1 cellular context compared by ENCODE assay signal in genomic region chr11:65003282-65003681, GRCh38.
TF ChIP-seq lines count a peak whose summit lies in the region.

No MANE protein-coding gene starts in this region.

TF ChIP-seq in HepG2, 621 proteins besides CTCF, POLR2A, EP300 and RAD21:
- TF ChIP-seq, protein P1, sequence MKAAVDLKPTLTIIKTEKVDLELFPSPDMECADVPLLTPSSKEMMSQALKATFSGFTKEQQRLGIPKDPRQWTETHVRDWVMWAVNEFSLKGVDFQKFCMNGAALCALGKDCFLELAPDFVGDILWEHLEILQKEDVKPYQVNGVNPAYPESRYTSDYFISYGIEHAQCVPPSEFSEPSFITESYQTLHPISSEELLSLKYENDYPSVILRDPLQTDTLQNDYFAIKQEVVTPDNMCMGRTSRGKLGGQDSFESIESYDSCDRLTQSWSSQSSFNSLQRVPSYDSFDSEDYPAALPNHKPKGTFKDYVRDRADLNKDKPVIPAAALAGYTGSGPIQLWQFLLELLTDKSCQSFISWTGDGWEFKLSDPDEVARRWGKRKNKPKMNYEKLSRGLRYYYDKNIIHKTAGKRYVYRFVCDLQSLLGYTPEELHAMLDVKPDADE (CRISPR knock-in tag; IDR thresholded peaks at IDR 0.05) = no peak
- TF ChIP-seq HOXD1 (CRISPR knock-in tag; IDR thresholded peaks at IDR 0.05) (no peak), CENPX (CRISPR knock-in tag; IDR thresholded peaks at IDR 0.05) (no peak), RAD51 (IDR thresholded peaks at IDR 0.05; ENCODE audit: borderline replicate concordance) (no peak), SALL1 (CRISPR knock-in tag; IDR thresholded peaks at IDR 0.05) (0 out of 2 replicates have a peak, but pooled peaks have one; percentile 38), CCAR2 (optimal IDR thresholded peaks at IDR 0.05; ENCODE audit: low read depth, low read length) (no peak), ZNF558 (CRISPR knock-in tag; IDR thresholded peaks at IDR 0.05; ENCODE audit: borderline replicate concordance) (no peak), REST (IDR thresholded peaks at IDR 0.05; ENCODE audit: borderline replicate concordance in 1 of 2, low read depth in 1 of 2, low read length in 2 of 2) (peak; percentile 75 to 93), ZNF512B (CRISPR knock-in tag; IDR thresholded peaks at IDR 0.05; ENCODE audit: borderline replicate concordance) (no peak), MAFF (IDR thresholded peaks at IDR 0.05; ENCODE audit: low read depth, low read length) (no peak), FOXK1 (CRISPR knock-in tag; IDR thresholded peaks at IDR 0.05; ENCODE audit: borderline replicate concordance, low read depth) (peak; percentile 32; the same call in 1 of the 2 replicates), BCL6 (CRISPR knock-in tag; IDR thresholded peaks at IDR 0.05) (no peak), MTF1 (CRISPR knock-in tag; IDR thresholded peaks at IDR 0.05) (no peak), JUN (CRISPR knock-in tag; IDR thresholded peaks at IDR 0.05) (no peak), GFI1 (CRISPR knock-in tag; IDR thresholded peaks at IDR 0.05; ENCODE audit: borderline replicate concordance) (no peak), ZC3H13 (CRISPR knock-in tag; IDR thresholded peaks at IDR 0.05) (no peak), SAFB2 (CRISPR knock-in tag; IDR thresholded peaks at IDR 0.05; ENCODE audit: borderline replicate concordance, low read depth) (no peak), FOXJ3 (CRISPR knock-in tag; IDR thresholded peaks at IDR 0.05; ENCODE audit: borderline replicate concordance) (no peak), KMT2A (CRISPR knock-in tag; IDR thresholded peaks at IDR 0.05) (no peak), PCBP1 (IDR thresholded peaks at IDR 0.05; ENCODE audit: borderline replicate concordance, low read depth, low read length) (no peak), ZNF768 (CRISPR knock-in tag; IDR thresholded peaks at IDR 0.05) (peak; percentile 43; the same call in 1 of the 2 replicates), ZKSCAN5 (CRISPR knock-in tag; IDR thresholded peaks at IDR 0.05) (no peak), PHF21A (CRISPR knock-in tag; IDR thresholded peaks at IDR 0.05) (no peak), MIER2 (CRISPR knock-in tag; IDR thresholded peaks at IDR 0.05) (peak; percentile 94)
- TF ChIP-seq, protein P2, sequence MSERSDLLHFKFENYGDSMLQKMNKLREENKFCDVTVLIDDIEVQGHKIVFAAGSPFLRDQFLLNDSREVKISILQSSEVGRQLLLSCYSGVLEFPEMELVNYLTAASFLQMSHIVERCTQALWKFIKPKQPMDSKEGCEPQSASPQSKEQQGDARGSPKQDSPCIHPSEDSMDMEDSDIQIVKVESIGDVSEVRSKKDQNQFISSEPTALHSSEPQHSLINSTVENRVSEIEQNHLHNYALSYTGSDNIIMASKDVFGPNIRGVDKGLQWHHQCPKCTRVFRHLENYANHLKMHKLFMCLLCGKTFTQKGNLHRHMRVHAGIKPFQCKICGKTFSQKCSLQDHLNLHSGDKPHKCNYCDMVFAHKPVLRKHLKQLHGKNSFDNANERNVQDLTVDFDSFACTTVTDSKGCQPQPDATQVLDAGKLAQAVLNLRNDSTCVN (CRISPR knock-in tag; IDR thresholded peaks at IDR 0.05; ENCODE audit: borderline replicate concordance) = 0 out of 2 replicates have a peak, but pooled peaks have one; percentile 34
- TF ChIP-seq, protein P3, sequence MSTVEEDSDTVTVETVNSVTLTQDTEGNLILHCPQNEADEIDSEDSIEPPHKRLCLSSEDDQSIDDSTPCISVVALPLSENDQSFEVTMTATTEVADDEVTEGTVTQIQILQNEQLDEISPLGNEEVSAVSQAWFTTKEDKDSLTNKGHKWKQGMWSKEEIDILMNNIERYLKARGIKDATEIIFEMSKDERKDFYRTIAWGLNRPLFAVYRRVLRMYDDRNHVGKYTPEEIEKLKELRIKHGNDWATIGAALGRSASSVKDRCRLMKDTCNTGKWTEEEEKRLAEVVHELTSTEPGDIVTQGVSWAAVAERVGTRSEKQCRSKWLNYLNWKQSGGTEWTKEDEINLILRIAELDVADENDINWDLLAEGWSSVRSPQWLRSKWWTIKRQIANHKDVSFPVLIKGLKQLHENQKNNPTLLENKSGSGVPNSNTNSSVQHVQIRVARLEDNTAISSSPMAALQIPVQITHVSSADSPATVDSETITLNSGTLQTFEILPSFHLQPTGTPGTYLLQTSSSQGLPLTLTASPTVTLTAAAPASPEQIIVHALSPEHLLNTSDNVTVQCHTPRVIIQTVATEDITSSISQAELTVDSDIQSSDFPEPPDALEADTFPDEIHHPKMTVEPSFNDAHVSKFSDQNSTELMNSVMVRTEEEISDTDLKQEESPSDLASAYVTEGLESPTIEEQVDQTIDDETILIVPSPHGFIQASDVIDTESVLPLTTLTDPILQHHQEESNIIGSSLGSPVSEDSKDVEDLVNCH (CRISPR knock-in tag; IDR thresholded peaks at IDR 0.05) = no peak
